Comparison of ENCODE assay signal across 17 cellular contexts in the genomic region with DNA sequence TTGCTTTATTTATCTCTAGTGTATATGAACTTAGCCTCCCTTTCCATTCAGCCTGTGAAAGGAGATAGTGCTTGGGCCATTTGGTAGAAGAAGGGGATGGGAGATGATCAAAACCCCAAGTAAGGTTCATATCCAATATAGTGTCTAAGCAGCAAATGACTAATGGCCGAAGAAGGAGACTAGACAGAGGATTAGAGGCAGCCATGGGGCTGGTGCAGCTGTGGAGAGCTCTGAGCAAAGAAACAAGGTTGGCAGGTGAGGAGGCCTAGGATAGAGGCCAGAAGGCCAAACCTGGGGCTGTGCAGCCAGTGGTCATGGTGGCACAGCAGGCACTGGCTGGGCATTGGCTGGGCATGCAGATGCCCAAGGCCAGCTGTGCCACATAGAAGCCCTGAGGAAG. TPM values are rescaled to one million over a fixed set of nuclear protein-coding genes. Genes with fewer than 3 reads are reported as not detected.
DNase-seq lines count a peak whose midpoint lies in the region; ATAC-seq, FAIRE-seq and TF ChIP-seq lines count a peak whose summit lies in the region.
"Had no signal": no experiment of that assay in that cellular context is flagged by ENCODE, and none has a peak within 500 bp of the region (broad histone marks: within the 10 kb centered on the region; RNA-seq: fewer than 3 reads in every experiment).

No MANE protein-coding gene starts in this region.

- H3K4me1 Mint-ChIP-seq in activated naive CD8-positive, alpha-beta T cell (ENCODE audit: low read depth): peaks cover 52% of the 10 kb centered on the region
- peaks cover 17% of the 10 kb centered on the region for H3K4me1 Mint-ChIP-seq in activated naive CD8-positive, alpha-beta T cell treated with anti-CD3 and anti-CD28 coated beads, Interleukin-2, amount 50 U/mL, for 24 hours
- H3K4me1 Mint-ChIP-seq in astrocyte (ENCODE audit: low read depth, unreplicated experiment): peaks cover 62% of the 10 kb centered on the region
- peaks cover 15 to 51% (median 38%) of the 10 kb centered on the region in 7 donors for H3K4me1 Mint-ChIP-seq in naive thymus-derived CD4-positive, alpha-beta T cell
- peaks cover 74% of the 10 kb centered on the region for H3K4me1 Mint-ChIP-seq in type B pancreatic cell (ENCODE audit: unreplicated experiment)
- H3K4me1 Mint-ChIP-seq: central memory CD8-positive, alpha-beta T cell had no signal

- H3K9me3 Mint-ChIP-seq in activated naive CD8-positive, alpha-beta T cell (ENCODE audit: low read depth): no peaks in the 10 kb centered on the region
- no peaks in the 10 kb centered on the region for H3K9me3 Mint-ChIP-seq in activated naive CD8-positive, alpha-beta T cell treated with anti-CD3 and anti-CD28 coated beads, Interleukin-2, amount 50 U/mL, for 24 hours
- peaks cover 5% of the 10 kb centered on the region for H3K9me3 Mint-ChIP-seq in astrocyte (ENCODE audit: unreplicated experiment)
- no peaks in the 10 kb centered on the region for H3K9me3 Mint-ChIP-seq in naive thymus-derived CD4-positive, alpha-beta T cell
- H3K9me3 Mint-ChIP-seq in type B pancreatic cell: no peaks in the 10 kb centered on the region
- H3K9me3 Mint-ChIP-seq: central memory CD8-positive, alpha-beta T cell; natural killer cell treated with Interleukin-12 subunit alpha and Interleukin-12 subunit beta and Interleukin-15 and Interleukin-18, amount 100 ng/mL, for 72 hours had no signal

- no peak for ATAC-seq in activated naive CD8-positive, alpha-beta T cell treated with anti-CD3 and anti-CD28 coated beads, Interleukin-2, amount 50 U/mL, for 24 hours
- no peak for ATAC-seq in naive thymus-derived CD4-positive, alpha-beta T cell
- no peak for ATAC-seq in HG02870 (IDR thresholded peaks at IDR 0.05; ENCODE audit: unreplicated experiment)
- ATAC-seq in GM21528 (IDR thresholded peaks at IDR 0.05; ENCODE audit: low FRiP score, unreplicated experiment): no peak
- ATAC-seq: natural killer cell treated with Interleukin-12 subunit alpha and Interleukin-12 subunit beta and Interleukin-15 and Interleukin-18, amount 100 ng/mL, for 72 hours; sciatic nerve had no signal

- no peaks in the 10 kb centered on the region for H3K79me2 ChIP-seq in astrocyte (ENCODE audit: insufficient read depth, low read length)

- H3K9me3 ChIP-seq in astrocyte (ENCODE audit: insufficient read depth, low read depth, low read length): no peaks in the 10 kb centered on the region
- H3K9me3 ChIP-seq in naive thymus-derived CD4-positive, alpha-beta T cell (ENCODE audit: control insufficient read depth in 2 of 3, low read length in 3 of 3): no peaks in the 10 kb centered on the region

- H3K4me3 ChIP-seq in astrocyte (ENCODE audit: insufficient read depth, low read depth, low read length): no peak overlapping the region
- H3K4me3 ChIP-seq in naive thymus-derived CD4-positive, alpha-beta T cell (ENCODE audit: low read length): no peak overlapping the region

- H2AFZ ChIP-seq in astrocyte (ENCODE audit: low read depth, low read length): no peak overlapping the region

- no peak overlapping the region for H3K9ac ChIP-seq in astrocyte (ENCODE audit: low read length)

- no peaks in the 10 kb centered on the region for H4K20me1 ChIP-seq in astrocyte (ENCODE audit: insufficient read depth, low read length)

- H3K36me3 ChIP-seq in astrocyte (ENCODE audit: insufficient read depth, low read length): no peaks in the 10 kb centered on the region
- H3K36me3 ChIP-seq in naive thymus-derived CD4-positive, alpha-beta T cell (ENCODE audit: control insufficient read depth in 2 of 3, insufficient read depth in 3 of 3, low read length in 3 of 3): no peaks in the 10 kb centered on the region

- H3K4me3 Mint-ChIP-seq in activated naive CD8-positive, alpha-beta T cell: peak overlapping the region; percentile 34
- H3K4me3 Mint-ChIP-seq in activated naive CD8-positive, alpha-beta T cell treated with anti-CD3 and anti-CD28 coated beads, Interleukin-2, amount 50 U/mL, for 24 hours: no peak overlapping the region
- no peak overlapping the region for H3K4me3 Mint-ChIP-seq in astrocyte (ENCODE audit: unreplicated experiment)
- H3K4me3 Mint-ChIP-seq in naive thymus-derived CD4-positive, alpha-beta T cell: peak overlapping the region in 2 of 10 donors; percentile 41 to 57
- peak overlapping the region; percentile 13 for H3K4me3 Mint-ChIP-seq in type B pancreatic cell
- H3K4me3 Mint-ChIP-seq: central memory CD8-positive, alpha-beta T cell; natural killer cell treated with Interleukin-12 subunit alpha and Interleukin-12 subunit beta and Interleukin-15 and Interleukin-18, amount 100 ng/mL, for 72 hours had no signal

- DNase-seq in activated naive CD8-positive, alpha-beta T cell treated with anti-CD3 and anti-CD28 coated beads, Interleukin-2, amount 50 U/mL, for 24 hours: no peak
- DNase-seq in astrocyte (ENCODE audit: low read depth) (no peak), type B pancreatic cell (ENCODE audit: extremely low spot score, unreplicated experiment) (no peak), NCI-H187 (lab: John Stamatoyannopoulos, UW) (no peak)
- no peak for DNase-seq in naive thymus-derived CD4-positive, alpha-beta T cell
- DNase-seq: Calu3; head of caudate nucleus; NCI-H1105 treated with DMSO at 0.1 percent for 48 hours; stimulated activated naive CD4-positive, alpha-beta T cell treated with Interleukin-2 at 50 U/mL for 16 hours had no signal

- TF ChIP-seq CTCF in astrocyte (IDR thresholded peaks at IDR 0.05; ENCODE audit: insufficient read depth, low read depth, low read length) (no peak), type B pancreatic cell (conservative IDR thresholded peaks at IDR 0.05) (no peak)

- CTCF ChIA-PET in naive thymus-derived CD4-positive, alpha-beta T cell (lab: Charles Lee): no interaction called here

- no peak overlapping the region for H3K27ac ChIP-seq in astrocyte (ENCODE audit: low read depth, low read length)
- H3K27ac ChIP-seq in naive thymus-derived CD4-positive, alpha-beta T cell (ENCODE audit: low read depth, low read length): no peak overlapping the region

- no peaks in the 10 kb centered on the region for H3K27me3 Mint-ChIP-seq in activated naive CD8-positive, alpha-beta T cell
- no peaks in the 10 kb centered on the region for H3K27me3 Mint-ChIP-seq in activated naive CD8-positive, alpha-beta T cell treated with anti-CD3 and anti-CD28 coated beads, Interleukin-2, amount 50 U/mL, for 24 hours
- H3K27me3 Mint-ChIP-seq in astrocyte (ENCODE audit: low read depth, unreplicated experiment) (no peaks in the 10 kb centered on the region), type B pancreatic cell (no peaks in the 10 kb centered on the region)
- H3K27me3 Mint-ChIP-seq in naive thymus-derived CD4-positive, alpha-beta T cell: no peaks in the 10 kb centered on the region
- H3K27me3 Mint-ChIP-seq: central memory CD8-positive, alpha-beta T cell; natural killer cell treated with Interleukin-12 subunit alpha and Interleukin-12 subunit beta and Interleukin-15 and Interleukin-18, amount 100 ng/mL, for 72 hours had no signal

- H3K4me1 ChIP-seq in astrocyte (ENCODE audit: insufficient read depth, low read length): peaks cover 60% of the 10 kb centered on the region
- peaks cover 0 to 12% of the 10 kb centered on the region in 2 donors for H3K4me1 ChIP-seq in naive thymus-derived CD4-positive, alpha-beta T cell (ENCODE audit: control insufficient read depth in 2 of 2, insufficient read depth in 2 of 2, low read length in 2 of 2)

- H3K4me2 ChIP-seq in astrocyte (ENCODE audit: low read length): peak overlapping the region; percentile 43

- H3K27ac Mint-ChIP-seq in activated naive CD8-positive, alpha-beta T cell: peak overlapping the region; percentile 93
- H3K27ac Mint-ChIP-seq in activated naive CD8-positive, alpha-beta T cell treated with anti-CD3 and anti-CD28 coated beads, Interleukin-2, amount 50 U/mL, for 24 hours: no peak overlapping the region
- H3K27ac Mint-ChIP-seq in astrocyte (ENCODE audit: unreplicated experiment) (peak overlapping the region; percentile 91), type B pancreatic cell (peak overlapping the region; percentile 42)
- peak overlapping the region in 7 of 9 donors; percentile 32 to 93 (median 71) for H3K27ac Mint-ChIP-seq in naive thymus-derived CD4-positive, alpha-beta T cell
- H3K27ac Mint-ChIP-seq: natural killer cell treated with Interleukin-12 subunit alpha and Interleukin-12 subunit beta and Interleukin-15 and Interleukin-18, amount 100 ng/mL, for 72 hours had no signal

- FAIRE-seq in astrocyte (lab: Jason Lieb, UNC): no peak

- intact Hi-C loops in naive thymus-derived CD4-positive, alpha-beta T cell (cut with micrococcal nuclease): loop anchor here in 1 of 2 donors (2.0 kb wide), 1 partner anchor 25 kb away; no protein-coding TSS in a partner anchor

- POLR2A ChIA-PET in naive thymus-derived CD4-positive, alpha-beta T cell (lab: Charles Lee): no interaction called here

- no peaks in the 10 kb centered on the region for H3K36me3 Mint-ChIP-seq in activated naive CD8-positive, alpha-beta T cell
- H3K36me3 Mint-ChIP-seq in activated naive CD8-positive, alpha-beta T cell treated with anti-CD3 and anti-CD28 coated beads, Interleukin-2, amount 50 U/mL, for 24 hours (ENCODE audit: low read depth): no peaks in the 10 kb centered on the region
- H3K36me3 Mint-ChIP-seq in astrocyte (ENCODE audit: low read depth, unreplicated experiment) (no peaks in the 10 kb centered on the region), type B pancreatic cell (peaks cover 3% of the 10 kb centered on the region)
- peaks cover 0 to 3% (median 0%) of the 10 kb centered on the region in 5 donors for H3K36me3 Mint-ChIP-seq in naive thymus-derived CD4-positive, alpha-beta T cell
- H3K36me3 Mint-ChIP-seq: natural killer cell treated with Interleukin-12 subunit alpha and Interleukin-12 subunit beta and Interleukin-15 and Interleukin-18, amount 100 ng/mL, for 72 hours had no signal

- no peaks in the 10 kb centered on the region for H3K27me3 ChIP-seq in astrocyte (ENCODE audit: insufficient read depth, low read length)
- no peaks in the 10 kb centered on the region for H3K27me3 ChIP-seq in naive thymus-derived CD4-positive, alpha-beta T cell (ENCODE audit: control insufficient read depth in 2 of 2, insufficient read depth in 2 of 2, low read length in 2 of 2)

RNA-seq across cellular contexts. Expression of a gene that starts 10.5 kb away (rescaled TPM):
- total RNA-seq in astrocyte (not detected in 2 replicates), type B pancreatic cell (ENCODE audit: low replicate concordance) (0.41 TPM in 1 of 2 replicates, not detected in the other)
- not detected for total RNA-seq in naive thymus-derived CD4-positive, alpha-beta T cell
- not detected for polyA plus RNA-seq in naive thymus-derived CD4-positive, alpha-beta T cell
- total RNA-seq: Calu3; endothelial cell of umbilical vein; natural killer cell treated with Interleukin-12 subunit alpha and Interleukin-12 subunit beta and Interleukin-15 and Interleukin-18, amount 100 ng/mL, for 72 hours; OCI-LY7 had no signal
- polyA plus RNA-seq: endothelial cell of umbilical vein had no signal

RNA-seq across cellular contexts. Expression of a gene that starts 25.2 kb away (rescaled TPM):
- total RNA-seq in astrocyte: not detected in 2 replicates
- 1 to 10 TPM in 2 of 5 experiments, under 1 TPM in 1, not detected in 2; 0.77 to 5.2 (median 1.0) TPM for total RNA-seq in naive thymus-derived CD4-positive, alpha-beta T cell
- 1 to 10 TPM; 3.9 to 7.9 TPM for polyA plus RNA-seq in naive thymus-derived CD4-positive, alpha-beta T cell
- 0.68 TPM in 1 of 2 replicates, not detected in the other for total RNA-seq in type B pancreatic cell (ENCODE audit: low replicate concordance)
- total RNA-seq: Calu3; endothelial cell of umbilical vein; natural killer cell treated with Interleukin-12 subunit alpha and Interleukin-12 subunit beta and Interleukin-15 and Interleukin-18, amount 100 ng/mL, for 72 hours; OCI-LY7; sciatic nerve had no signal
- polyA plus RNA-seq: endothelial cell of umbilical vein had no signal

Comparison
In these comparisons a context has a peak if more than half of its experiments do, and no peak if none do; other contexts are left out.
1. H3K4me3 Mint-ChIP-seq: peak in activated naive CD8-positive, alpha-beta T cell (single experiment) and type B pancreatic cell (single experiment); none in activated naive CD8-positive, alpha-beta T cell treated with anti-CD3 and anti-CD28 coated beads, Interleukin-2, amount 50 U/mL, for 24 hours (single experiment) and astrocyte (single experiment).